In genomic region chr9:109097156-109097555, GRCh38 we compare ENCODE assay signal across 14 cellular contexts. TPM values are rescaled to one million over a fixed set of nuclear protein-coding genes. Genes with fewer than 3 reads are reported as not detected.
DNase-seq lines count a peak whose midpoint lies in the region; ATAC-seq and TF ChIP-seq lines count a peak whose summit lies in the region.
"Had no signal": no experiment of that assay in that cellular context is flagged by ENCODE, and none has a peak within 500 bp of the region (broad histone marks: within the 10 kb centered on the region; RNA-seq: fewer than 3 reads in every experiment).

No MANE protein-coding gene starts in this region.

- H3K4me3 ChIP-seq in IMR-90 (ENCODE audit: insufficient read depth, low read depth, low read length) (no peak overlapping the region), gastrocnemius medialis (no peak overlapping the region), H7 (ENCODE audit: insufficient read depth, low read depth, low read length) (no peak overlapping the region)
- H3K4me3 ChIP-seq: colonic mucosa had no signal

- no peak for DNase-seq in activated CD4-positive, alpha-beta T cell treated with anti-CD3 and anti-CD28 coated beads for 36 hours
- no peak for DNase-seq in activated CD4-positive, alpha-beta T cell treated with anti-CD3 and anti-CD28 coated beads for 48 hours
- DNase-seq in IMR-90: no peak
- DNase-seq in central memory CD8-positive, alpha-beta T cell (ENCODE audit: low spot score in 2 of 2): no peak
- DNase-seq in gastrocnemius medialis: no peak
- no peak for DNase-seq in NOMO-1 treated with DMSO at 0.1 percent for 48 hours (lab: John Stamatoyannopoulos, UW; ENCODE audit: unreplicated experiment)
- DNase-seq in H7: no peak
- DNase-seq: colonic mucosa; naive B cell; NCI-H187; NCI-H526 treated with DMSO at 0.1 percent for 48 hours; stimulated activated CD4-positive, alpha-beta T cell treated with anti-CD3 and anti-CD28 coated beads, Interleukin-4, amount 100 ng/mL, for 24 hours had no signal

- H3K9me3 ChIP-seq in IMR-90 (ENCODE audit: control insufficient read depth, insufficient read depth, low read length) (no peaks in the 10 kb centered on the region), gastrocnemius medialis (no peaks in the 10 kb centered on the region)
- H3K9me3 ChIP-seq: colonic mucosa had no signal

- no peak overlapping the region for H3K9ac ChIP-seq in IMR-90 (ENCODE audit: low read depth, low read length)

- H3K9me3 Mint-ChIP-seq in activated CD4-positive, alpha-beta T cell treated with anti-CD3 and anti-CD28 coated beads for 36 hours (ENCODE audit: low read depth): no peaks in the 10 kb centered on the region
- no peaks in the 10 kb centered on the region for H3K9me3 Mint-ChIP-seq in central memory CD8-positive, alpha-beta T cell
- H3K9me3 Mint-ChIP-seq: naive B cell had no signal

- intact Hi-C loops in activated CD4-positive, alpha-beta T cell treated with anti-CD3 and anti-CD28 coated beads for 36 hours (cut with DNase I, micrococcal nuclease): loop anchor here in 1 of 2 experiments (5.0 kb wide), 1 partner anchor 85 kb away; the partner anchor contains the start of gene CTNNAL1
- intact Hi-C loops in IMR-90 (cut with micrococcal nuclease): no loop called here
- intact Hi-C loops in gastrocnemius medialis (cut with DNase I; ENCODE audit: low total_unique reads): loop anchor here (5.0 to 10.0 kb wide), 2 partner anchors 85 to 218 kb away; partner anchors contain the start of gene CTNNAL1

- H3K79me1 ChIP-seq in IMR-90 (ENCODE audit: low read depth in 1 of 2, low read length in 2 of 2): peaks cover 44 to 83% of the 10 kb centered on the region in 2 experiments

- peak overlapping the region; percentile 53 for H4K5ac ChIP-seq in IMR-90 (ENCODE audit: low read depth, low read length)

- no peak for ATAC-seq in activated CD4-positive, alpha-beta T cell treated with anti-CD3 and anti-CD28 coated beads for 36 hours
- ATAC-seq in IMR-90 (ENCODE audit: low read depth) (no peak), gastrocnemius medialis (no peak), GM21717 (IDR thresholded peaks at IDR 0.05; ENCODE audit: unreplicated experiment) (no peak)
- ATAC-seq in central memory CD8-positive, alpha-beta T cell (replicated peaks; ENCODE audit: extremely low read depth, poor library complexity, severe bottlenecking): no peak
- ATAC-seq: sciatic nerve had no signal

- BruUV-seq in IMR-90 (replicated peaks; lab: Mats Ljungman, UMichigan): no TSS peak

- H2BK120ac ChIP-seq in IMR-90 (ENCODE audit: low read depth, low read length): peak overlapping the region; percentile 49; the same call in 1 of the 2 replicates

- H4K20me1 ChIP-seq in IMR-90 (ENCODE audit: insufficient read depth, low read length): peaks cover 27% of the 10 kb centered on the region

- TF ChIP-seq CTCF in IMR-90 (conservative IDR thresholded peaks at IDR 0.05; ENCODE audit: low read depth, low read length) (no peak), gastrocnemius medialis (IDR thresholded peaks at IDR 0.05 in 4 of 5, conservative IDR thresholded peaks at IDR 0.05 in 1 of 5) (no peak)

- peak overlapping the region; percentile 63 for H2BK20ac ChIP-seq in IMR-90 (ENCODE audit: low read depth, low read length)

- no peak overlapping the region for H2AK9ac ChIP-seq in IMR-90 (replicated peaks; ENCODE audit: low read depth, low read length, poor library complexity)

- in situ Hi-C loops in IMR-90 (cut with MboI; ENCODE audit: low sequenced_read_pairs): no loop called here
- in situ Hi-C loops in gastrocnemius medialis (cut with MboI; ENCODE audit: low sequenced_read_pairs in 4 of 4): no loop called here

- peak overlapping the region; percentile 73 for H3K27ac Mint-ChIP-seq in activated CD4-positive, alpha-beta T cell treated with anti-CD3 and anti-CD28 coated beads for 36 hours
- H3K27ac Mint-ChIP-seq in central memory CD8-positive, alpha-beta T cell (ENCODE audit: low read depth): peak overlapping the region; percentile 4

- no peak overlapping the region for H4K8ac ChIP-seq in IMR-90 (ENCODE audit: low read depth in 2 of 2, low read length in 2 of 2)

- no peak overlapping the region for H3K56ac ChIP-seq in IMR-90 (ENCODE audit: extremely low read depth, insufficient read depth, low read length)

- H3K4me1 ChIP-seq in IMR-90 (ENCODE audit: control insufficient read depth, insufficient read depth, low read length): peaks cover 18% of the 10 kb centered on the region
- peaks cover 87 to 91% of the 10 kb centered on the region in 2 donors for H3K4me1 ChIP-seq in gastrocnemius medialis
- H3K4me1 ChIP-seq: colonic mucosa had no signal

- H3K23ac ChIP-seq in IMR-90 (ENCODE audit: low read depth, low read length): peak overlapping the region; percentile 36; the same call in 1 of the 2 replicates

- no peak overlapping the region; the same call in 2 of the 3 replicates for H2BK15ac ChIP-seq in IMR-90 (ENCODE audit: low read depth, low read length)

- H3K9me1 ChIP-seq in IMR-90 (ENCODE audit: insufficient read depth, low read length): peaks cover 21% of the 10 kb centered on the region

- dilution Hi-C loops in IMR-90 (cut with HindIII; ENCODE audit: low sequenced_read_pairs, unreplicated experiment): no loop called here

- peaks cover 92% of the 10 kb centered on the region for H3K4me1 Mint-ChIP-seq in activated CD4-positive, alpha-beta T cell treated with anti-CD3 and anti-CD28 coated beads for 36 hours
- H3K4me1 Mint-ChIP-seq in central memory CD8-positive, alpha-beta T cell: peaks cover 79% of the 10 kb centered on the region

- peak overlapping the region; percentile 13; the same call in 1 of the 2 replicates for H3K14ac ChIP-seq in IMR-90 (replicated peaks; ENCODE audit: low read depth, low read length)

- no peak overlapping the region for H3K27ac ChIP-seq in IMR-90 (ENCODE audit: insufficient read depth, low read length)
- H3K27ac ChIP-seq in gastrocnemius medialis: peak overlapping the region; percentile 83 to 86 (median 84)
- H3K27ac ChIP-seq: colonic mucosa had no signal

- H3K4me2 ChIP-seq in IMR-90 (ENCODE audit: low read depth, low read length): no peak overlapping the region

- WGBS in IMR-90 (ENCODE audit: extremely low coverage in 2 of 2, insufficient read length in 1 of 2), 2 experiments: 100% methylated on average over 2 of the region's 4 CpGs; no CpG with 5 or more reads in 1 of the 2 experiments

- H3K18ac ChIP-seq in IMR-90 (ENCODE audit: low read depth, low read length): peak overlapping the region; percentile 56

- peak overlapping the region; percentile 67 for H3K4ac ChIP-seq in IMR-90 (ENCODE audit: low read depth, low read length)

- no peak overlapping the region for H2AFZ ChIP-seq in IMR-90 (replicated peaks; ENCODE audit: low read length, poor library complexity)

- CTCF ChIA-PET in activated CD4-positive, alpha-beta T cell treated with anti-CD3 and anti-CD28 coated beads for 36 hours (lab: Charles Lee): interaction anchor here (0.8 to 2.7 kb wide), 2 partner anchors 9 to 23 kb away, joined by 5 to 7 read pairs; partner anchors contain the start of gene TMEM245
- CTCF ChIA-PET in IMR-90 (lab: Yijun Ruan, JAX): interaction anchor here (0.5 to 0.7 kb wide), 2 partner anchors 57 to 1190 kb away, joined by 3 to 4 read pairs; no protein-coding TSS in a partner anchor

- peaks cover 39% of the 10 kb centered on the region for H3K36me3 Mint-ChIP-seq in activated CD4-positive, alpha-beta T cell treated with anti-CD3 and anti-CD28 coated beads for 36 hours (ENCODE audit: low read depth)
- peaks cover 15% of the 10 kb centered on the region for H3K36me3 Mint-ChIP-seq in central memory CD8-positive, alpha-beta T cell (ENCODE audit: insufficient read depth)

- H4K91ac ChIP-seq in IMR-90 (ENCODE audit: insufficient read depth, low read depth, low read length): no peak overlapping the region

- TF ChIP-seq POLR2A in IMR-90 (IDR thresholded peaks at IDR 0.05; ENCODE audit: low read depth, low read length) (no peak), gastrocnemius medialis (IDR thresholded peaks at IDR 0.05) (no peak)

- H3K4me3 Mint-ChIP-seq in activated CD4-positive, alpha-beta T cell treated with anti-CD3 and anti-CD28 coated beads for 36 hours: no peak overlapping the region
- H3K4me3 Mint-ChIP-seq in central memory CD8-positive, alpha-beta T cell: peak overlapping the region; percentile 12
- H3K4me3 Mint-ChIP-seq: naive B cell had no signal

- no peaks in the 10 kb centered on the region for H3K27me3 Mint-ChIP-seq in activated CD4-positive, alpha-beta T cell treated with anti-CD3 and anti-CD28 coated beads for 36 hours
- H3K27me3 Mint-ChIP-seq in central memory CD8-positive, alpha-beta T cell: no peaks in the 10 kb centered on the region
- H3K27me3 Mint-ChIP-seq: naive B cell had no signal

- peaks cover 6% of the 10 kb centered on the region for H3K36me3 ChIP-seq in IMR-90 (ENCODE audit: control insufficient read depth, insufficient read depth, low read length)
- peaks cover 0 to 4% of the 10 kb centered on the region in 2 donors for H3K36me3 ChIP-seq in gastrocnemius medialis
- peaks cover 1% of the 10 kb centered on the region; the same call in 1 of the 2 replicates for H3K36me3 ChIP-seq in H7 (replicated peaks; ENCODE audit: control insufficient read depth, insufficient read depth, low read length)
- H3K36me3 ChIP-seq: colonic mucosa had no signal

- POLR2A ChIA-PET in activated CD4-positive, alpha-beta T cell treated with anti-CD3 and anti-CD28 coated beads for 36 hours (lab: Charles Lee): no interaction called here
- POLR2A ChIA-PET in IMR-90 (lab: Charles Lee; ENCODE audit: unreplicated experiment): no interaction called here

- TF ChIP-seq RAD21 in IMR-90 (IDR thresholded peaks at IDR 0.05; ENCODE audit: low read length): no peak

- H2AK5ac ChIP-seq in IMR-90 (ENCODE audit: low read depth, low read length): peak overlapping the region; percentile 82

- peak overlapping the region; percentile 14 for H2BK5ac ChIP-seq in IMR-90 (ENCODE audit: low read depth, low read length, poor library complexity, severe bottlenecking)

- H3K27me3 ChIP-seq in IMR-90 (ENCODE audit: control insufficient read depth, insufficient read depth, low read length) (no peaks in the 10 kb centered on the region), gastrocnemius medialis (no peaks in the 10 kb centered on the region), H7 (ENCODE audit: control insufficient read depth, insufficient read depth, low read length) (no peaks in the 10 kb centered on the region)
- H3K27me3 ChIP-seq: colonic mucosa had no signal

TF ChIP-seq in IMR-90, 13 proteins besides CTCF, POLR2A, EP300 and RAD21 (continues in another document):
- TF ChIP-seq MXI1 (IDR thresholded peaks at IDR 0.05; ENCODE audit: borderline replicate concordance, low read depth, low read length) (no peak), BHLHE40 (IDR thresholded peaks at IDR 0.05; ENCODE audit: low read depth, low read length) (no peak), MAFK (IDR thresholded peaks at IDR 0.05; ENCODE audit: low read depth, low read length) (no peak)

RNA-seq across cellular contexts. Expression of gene TMEM245, which starts 22.6 kb away (rescaled TPM):
- total RNA-seq in activated CD4-positive, alpha-beta T cell treated with anti-CD3 and anti-CD28 coated beads for 36 hours: 10 to 100 TPM; 24.0 to 24.5 TPM
- total RNA-seq in IMR-90 (2012; rRNA removed) (51.7 and 57.9 TPM in 2 replicates), gastrocnemius medialis (100 to 1,000 TPM in 1 of 4 donors, 10 to 100 TPM in 3; 45.7 to 121 (median 71.4) TPM)
- polyA plus RNA-seq in IMR-90 (2012; rRNA removed): 21.0 and 24.8 TPM in 2 replicates
- 11.7 and 26.8 TPM in 2 replicates for polyA plus RNA-seq in IMR-90 (2012; cell fraction: cytosol; rRNA removed)
- 4.9 and 24.1 TPM in 2 replicates for polyA plus RNA-seq in IMR-90 (2012; cell fraction: nucleus; rRNA removed; ENCODE audit: low replicate concordance)
- total RNA-seq in H7 (2014; rRNA removed; shearing (Covaris generic)): 30.4 and 46.2 TPM in 2 replicates
